Comparison of ENCODE assay signal across 20 cellular contexts in genomic region chr1:154925335-154926170, GRCh38. TPM values are rescaled to one million over a fixed set of nuclear protein-coding genes. Genes with fewer than 3 reads are reported as not detected.
DNase-seq lines count a peak whose midpoint lies in the region; ATAC-seq and TF ChIP-seq lines count a peak whose summit lies in the region.
"Had no signal": no experiment of that assay in that cellular context is flagged by ENCODE, and none has a peak within 500 bp of the region (broad histone marks: within the 10 kb centered on the region; RNA-seq: fewer than 3 reads in every experiment).

No MANE protein-coding gene starts in this region.

- CTCF ChIA-PET in RWPE1 (lab: Yijun Ruan, JAX): interaction anchor here (0.6 kb wide), 1 partner anchor 9 kb away, joined by 4 read pairs; no protein-coding TSS in a partner anchor

- peaks cover 35% of the 10 kb centered on the region for H3K36me3 Mint-ChIP-seq in activated naive CD8-positive, alpha-beta T cell treated with anti-CD3 and anti-CD28 coated beads, Interleukin-2, amount 10 ng/mL, durations not matched to agents 7 days and 5 days
- peaks cover 10% of the 10 kb centered on the region for H3K36me3 Mint-ChIP-seq in activated naive CD8-positive, alpha-beta T cell treated with anti-CD3 and anti-CD28 coated beads for 36 hours
- peaks cover 89% of the 10 kb centered on the region for H3K36me3 Mint-ChIP-seq in activated T-helper 17 cell treated with anti-CD3 and anti-CD28 coated beads, Interleukin-2, amount 50 U/mL, for 72 hours (ENCODE audit: low read depth)
- H3K36me3 Mint-ChIP-seq in stimulated activated effector memory CD8-positive, alpha-beta T cell treated with anti-CD3 and anti-CD28 coated beads, Interleukin-12 subunit alpha, Interleukin-12 subunit beta, amount 100 ng/mL, for 72 hours: peaks cover 80% of the 10 kb centered on the region

- H3K27me3 Mint-ChIP-seq in activated naive CD8-positive, alpha-beta T cell treated with anti-CD3 and anti-CD28 coated beads, Interleukin-2, amount 10 ng/mL, durations not matched to agents 7 days and 5 days: no peaks in the 10 kb centered on the region
- H3K27me3 Mint-ChIP-seq in activated naive CD8-positive, alpha-beta T cell treated with anti-CD3 and anti-CD28 coated beads for 36 hours: no peaks in the 10 kb centered on the region
- no peaks in the 10 kb centered on the region for H3K27me3 Mint-ChIP-seq in activated T-helper 17 cell treated with anti-CD3 and anti-CD28 coated beads, Interleukin-2, amount 50 U/mL, for 72 hours

- no peaks in the 10 kb centered on the region for H3K9me3 Mint-ChIP-seq in activated naive CD8-positive, alpha-beta T cell treated with anti-CD3 and anti-CD28 coated beads, Interleukin-2, amount 10 ng/mL, durations not matched to agents 7 days and 5 days
- no peaks in the 10 kb centered on the region for H3K9me3 Mint-ChIP-seq in activated naive CD8-positive, alpha-beta T cell treated with anti-CD3 and anti-CD28 coated beads for 36 hours
- no peaks in the 10 kb centered on the region for H3K9me3 Mint-ChIP-seq in activated T-helper 17 cell treated with anti-CD3 and anti-CD28 coated beads, Interleukin-2, amount 50 U/mL, for 72 hours
- no peaks in the 10 kb centered on the region for H3K9me3 Mint-ChIP-seq in stimulated activated effector memory CD8-positive, alpha-beta T cell treated with anti-CD3 and anti-CD28 coated beads, Interleukin-12 subunit alpha, Interleukin-12 subunit beta, amount 100 ng/mL, for 72 hours

- no peak overlapping the region for H3K4me3 Mint-ChIP-seq in activated naive CD8-positive, alpha-beta T cell treated with anti-CD3 and anti-CD28 coated beads, Interleukin-2, amount 10 ng/mL, durations not matched to agents 7 days and 5 days
- H3K4me3 Mint-ChIP-seq in activated naive CD8-positive, alpha-beta T cell treated with anti-CD3 and anti-CD28 coated beads for 36 hours: no peak overlapping the region
- H3K4me3 Mint-ChIP-seq in activated T-helper 17 cell treated with anti-CD3 and anti-CD28 coated beads, Interleukin-2, amount 50 U/mL, for 72 hours: peak overlapping the region; percentile 19
- H3K4me3 Mint-ChIP-seq in stimulated activated effector memory CD8-positive, alpha-beta T cell treated with anti-CD3 and anti-CD28 coated beads, Interleukin-12 subunit alpha, Interleukin-12 subunit beta, amount 100 ng/mL, for 72 hours: no peak overlapping the region

- peaks cover 19% of the 10 kb centered on the region for H3K4me1 Mint-ChIP-seq in activated naive CD8-positive, alpha-beta T cell treated with anti-CD3 and anti-CD28 coated beads, Interleukin-2, amount 10 ng/mL, durations not matched to agents 7 days and 5 days
- peaks cover 2% of the 10 kb centered on the region for H3K4me1 Mint-ChIP-seq in activated naive CD8-positive, alpha-beta T cell treated with anti-CD3 and anti-CD28 coated beads for 36 hours
- peaks cover 19% of the 10 kb centered on the region for H3K4me1 Mint-ChIP-seq in activated T-helper 17 cell treated with anti-CD3 and anti-CD28 coated beads, Interleukin-2, amount 50 U/mL, for 72 hours
- H3K4me1 Mint-ChIP-seq in stimulated activated effector memory CD8-positive, alpha-beta T cell treated with anti-CD3 and anti-CD28 coated beads, Interleukin-12 subunit alpha, Interleukin-12 subunit beta, amount 100 ng/mL, for 72 hours: peaks cover 24% of the 10 kb centered on the region

- H3K27ac ChIP-seq in RWPE1: peak overlapping the region; percentile 28
- H3K27ac ChIP-seq: cardiac muscle cell, parathyroid adenoma, vagina had no signal

- no peak for DNase-seq in activated naive CD8-positive, alpha-beta T cell treated with anti-CD3 and anti-CD28 coated beads, Interleukin-2, amount 10 ng/mL, durations not matched to agents 7 days and 5 days
- DNase-seq in activated naive CD8-positive, alpha-beta T cell treated with anti-CD3 and anti-CD28 coated beads for 36 hours: no peak
- DNase-seq in RWPE1 (ENCODE audit: low spot score) (no peak), NCI-H82 (lab: John Stamatoyannopoulos, UW) (no peak)
- DNase-seq in stimulated activated effector memory CD8-positive, alpha-beta T cell treated with anti-CD3 and anti-CD28 coated beads, Interleukin-12 subunit alpha, Interleukin-12 subunit beta, amount 100 ng/mL, for 72 hours (ENCODE audit: low spot score in 2 of 2): no peak
- DNase-seq: activated CD4-positive, CD25-positive, alpha-beta regulatory T cell treated with anti-CD3 and anti-CD28 coated beads, Interleukin-2, amount 50 U/mL, for 72 hours; EL; esophagus squamous epithelium; glutamatergic neuron; NCI-H1092; NCI-H2081 treated with DMSO at 0.1 percent for 48 hours; NCI-H510A; stimulated activated CD4-positive, alpha-beta T cell treated with anti-CD3 and anti-CD28 coated beads, Interleukin-2, amount 100 ng/mL, for 24 hours had no signal

- peak overlapping the region; percentile 84 for H3K27ac Mint-ChIP-seq in activated naive CD8-positive, alpha-beta T cell treated with anti-CD3 and anti-CD28 coated beads, Interleukin-2, amount 10 ng/mL, durations not matched to agents 7 days and 5 days
- no peak overlapping the region for H3K27ac Mint-ChIP-seq in activated naive CD8-positive, alpha-beta T cell treated with anti-CD3 and anti-CD28 coated beads for 36 hours
- H3K27ac Mint-ChIP-seq in activated T-helper 17 cell treated with anti-CD3 and anti-CD28 coated beads, Interleukin-2, amount 50 U/mL, for 72 hours: peak overlapping the region; percentile 84
- H3K27ac Mint-ChIP-seq in stimulated activated effector memory CD8-positive, alpha-beta T cell treated with anti-CD3 and anti-CD28 coated beads, Interleukin-12 subunit alpha, Interleukin-12 subunit beta, amount 100 ng/mL, for 72 hours: peak overlapping the region; percentile 90

- peak; percentile 95 for ATAC-seq in activated naive CD8-positive, alpha-beta T cell treated with anti-CD3 and anti-CD28 coated beads, Interleukin-2, amount 10 ng/mL, durations not matched to agents 7 days and 5 days (ENCODE audit: low read depth)
- ATAC-seq in activated T-helper 17 cell treated with anti-CD3 and anti-CD28 coated beads, Interleukin-2, amount 50 U/mL, for 72 hours (replicated peaks): peak; percentile 52
- peak; percentile 57 for ATAC-seq in stimulated activated effector memory CD8-positive, alpha-beta T cell treated with anti-CD3 and anti-CD28 coated beads, Interleukin-12 subunit alpha, Interleukin-12 subunit beta, amount 100 ng/mL, for 72 hours
- no peak for ATAC-seq in GM19397 (IDR thresholded peaks at IDR 0.05; ENCODE audit: unreplicated experiment)
- no peak for ATAC-seq in GM21367 (IDR thresholded peaks at IDR 0.05; ENCODE audit: unreplicated experiment)
- ATAC-seq: Right ventricle myocardium inferior had no signal

- TF ChIP-seq CTCF in RWPE1 (conservative IDR thresholded peaks at IDR 0.05; ENCODE audit: low read depth): no peak

- POLR2A ChIA-PET in activated naive CD8-positive, alpha-beta T cell treated with anti-CD3 and anti-CD28 coated beads, Interleukin-2, amount 10 ng/mL, durations not matched to agents 7 days and 5 days (lab: Charles Lee): interaction anchor here (3.3 kb wide), 1 partner anchor 11 kb away, joined by 14 read pairs; the partner anchor contains the start of gene PMVK
- POLR2A ChIA-PET in RWPE1 (lab: Yijun Ruan, JAX; ENCODE audit: low non-redundant PET): no interaction called here

RNA-seq across cellular contexts. Expression of gene PMVK, which starts 11.0 kb away (rescaled TPM):
- 10 to 100 TPM; 25.6 to 26.4 TPM for total RNA-seq in activated naive CD8-positive, alpha-beta T cell treated with anti-CD3 and anti-CD28 coated beads, Interleukin-2, amount 10 ng/mL, durations not matched to agents 7 days and 5 days
- 10 to 100 TPM; 29.8 to 32.8 TPM for total RNA-seq in activated naive CD8-positive, alpha-beta T cell treated with anti-CD3 and anti-CD28 coated beads for 36 hours
- 10 to 100 TPM; 38.6 to 66.9 TPM for total RNA-seq in activated T-helper 17 cell treated with anti-CD3 and anti-CD28 coated beads, Interleukin-2, amount 50 U/mL, for 72 hours

RNA-seq across cellular contexts. Expression of gene PBXIP1, which starts 30.3 kb away (rescaled TPM):
- 100 to 1,000 TPM; 149 to 155 TPM for total RNA-seq in activated naive CD8-positive, alpha-beta T cell treated with anti-CD3 and anti-CD28 coated beads, Interleukin-2, amount 10 ng/mL, durations not matched to agents 7 days and 5 days
- total RNA-seq in activated naive CD8-positive, alpha-beta T cell treated with anti-CD3 and anti-CD28 coated beads for 36 hours: 10 to 100 TPM; 12.2 to 13.2 TPM
- total RNA-seq in activated T-helper 17 cell treated with anti-CD3 and anti-CD28 coated beads, Interleukin-2, amount 50 U/mL, for 72 hours: 100 to 1,000 TPM in 1 of 2 donors, 10 to 100 TPM in 1; 61.9 to 118 TPM

RNA-seq across cellular contexts. Expression of gene PYGO2, which starts 36.0 kb away (rescaled TPM):
- total RNA-seq in activated naive CD8-positive, alpha-beta T cell treated with anti-CD3 and anti-CD28 coated beads, Interleukin-2, amount 10 ng/mL, durations not matched to agents 7 days and 5 days: 10 to 100 TPM; 55.3 TPM
- 10 to 100 TPM; 24.2 to 25.1 TPM for total RNA-seq in activated naive CD8-positive, alpha-beta T cell treated with anti-CD3 and anti-CD28 coated beads for 36 hours
- 10 to 100 TPM; 35.6 to 39.2 TPM for total RNA-seq in activated T-helper 17 cell treated with anti-CD3 and anti-CD28 coated beads, Interleukin-2, amount 50 U/mL, for 72 hours

RNA-seq across cellular contexts. Expression of gene SHC1, which starts 45.0 kb away (rescaled TPM):
- 10 to 100 TPM; 67.4 to 72.3 TPM for total RNA-seq in activated naive CD8-positive, alpha-beta T cell treated with anti-CD3 and anti-CD28 coated beads, Interleukin-2, amount 10 ng/mL, durations not matched to agents 7 days and 5 days
- total RNA-seq in activated naive CD8-positive, alpha-beta T cell treated with anti-CD3 and anti-CD28 coated beads for 36 hours: 10 to 100 TPM; 34.7 to 38.4 TPM
- 10 to 100 TPM; 60.9 to 62.0 TPM for total RNA-seq in activated T-helper 17 cell treated with anti-CD3 and anti-CD28 coated beads, Interleukin-2, amount 50 U/mL, for 72 hours

RNA-seq across cellular contexts. Expression of gene CKS1B, which starts 48.9 kb away (rescaled TPM):
- 100 to 1,000 TPM; 112 to 114 TPM for total RNA-seq in activated naive CD8-positive, alpha-beta T cell treated with anti-CD3 and anti-CD28 coated beads, Interleukin-2, amount 10 ng/mL, durations not matched to agents 7 days and 5 days
- total RNA-seq in activated naive CD8-positive, alpha-beta T cell treated with anti-CD3 and anti-CD28 coated beads for 36 hours: 100 to 1,000 TPM; 156 TPM
- 100 to 1,000 TPM; 162 to 188 TPM for total RNA-seq in activated T-helper 17 cell treated with anti-CD3 and anti-CD28 coated beads, Interleukin-2, amount 50 U/mL, for 72 hours

Comparison
In these comparisons a context has a peak if more than half of its experiments do, and no peak if none do; other contexts are left out.
1. RNA of gene PBXIP1, which starts 30.3 kb away (total RNA-seq): 149 to 155 TPM in activated naive CD8-positive, alpha-beta T cell treated with anti-CD3 and anti-CD28 coated beads, Interleukin-2, amount 10 ng/mL, durations not matched to agents 7 days and 5 days and 61.9 to 118 TPM in activated T-helper 17 cell treated with anti-CD3 and anti-CD28 coated beads, Interleukin-2, amount 50 U/mL, for 72 hours; 12.2 to 13.2 TPM in activated naive CD8-positive, alpha-beta T cell treated with anti-CD3 and anti-CD28 coated beads for 36 hours; every median in the first group is over 4 times any median in the second.
2. ATAC-seq: peak in activated naive CD8-positive, alpha-beta T cell treated with anti-CD3 and anti-CD28 coated beads, Interleukin-2, amount 10 ng/mL, durations not matched to agents 7 days and 5 days (single experiment), activated T-helper 17 cell treated with anti-CD3 and anti-CD28 coated beads, Interleukin-2, amount 50 U/mL, for 72 hours (single experiment) and stimulated activated effector memory CD8-positive, alpha-beta T cell treated with anti-CD3 and anti-CD28 coated beads, Interleukin-12 subunit alpha, Interleukin-12 subunit beta, amount 100 ng/mL, for 72 hours (single experiment); none in GM19397 (single experiment) and GM21367 (single experiment).